ENCODE assay signal across 12 cellular contexts in the genomic region with DNA sequence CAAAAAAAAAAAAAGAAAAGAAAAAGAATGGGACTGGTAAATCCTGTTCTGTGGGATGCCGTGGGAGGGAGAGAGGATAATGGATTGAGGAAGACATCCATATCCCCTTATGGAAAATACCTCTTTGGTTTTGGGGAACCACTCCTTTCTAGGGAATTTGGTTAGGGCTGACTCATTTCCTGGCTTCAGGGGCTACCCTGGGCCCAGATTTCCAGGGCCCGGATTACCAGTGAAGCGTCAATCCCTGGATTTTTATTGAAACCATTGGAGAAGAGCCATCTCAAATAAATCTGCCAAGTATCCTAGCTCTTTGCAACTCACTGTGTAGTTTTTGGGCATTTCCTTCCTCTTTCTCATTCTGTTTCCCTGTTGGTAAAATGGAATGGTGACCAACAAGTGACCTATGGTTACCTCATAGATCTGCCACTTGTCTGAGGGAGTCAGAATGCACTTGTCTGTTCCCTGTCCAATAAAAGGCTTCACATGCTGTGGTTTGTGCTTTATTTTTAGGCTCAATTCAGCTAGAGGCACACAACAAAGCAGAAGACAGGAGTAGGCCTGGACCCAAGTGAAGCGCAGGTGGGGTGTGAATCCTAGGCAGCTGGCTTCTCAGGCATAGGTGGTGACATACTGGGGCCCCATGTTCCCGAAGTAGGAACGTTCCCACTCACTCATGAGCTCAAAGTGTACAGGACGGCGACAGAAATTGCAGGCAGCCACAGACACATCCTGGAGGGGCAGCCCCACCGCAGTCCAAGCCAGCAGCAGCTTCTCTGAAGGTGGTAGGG. TPM values are rescaled to one million over a fixed set of nuclear protein-coding genes. Genes with fewer than 3 reads are reported as not detected.
A peak's percentile ranks its signal among the peaks of the same experiment; 100 is the strongest.
DNase-seq lines count a peak whose midpoint lies in the region; ATAC-seq, FAIRE-seq and TF ChIP-seq lines count a peak whose summit lies in the region.
"Had no signal": no experiment of that assay in that cellular context is flagged by ENCODE, and none has a peak within 500 bp of the region (broad histone marks: within the 10 kb centered on the region; RNA-seq: fewer than 3 reads in every experiment).

No MANE protein-coding gene starts in this region.

- H3K4me1 Mint-ChIP-seq in astrocyte (ENCODE audit: low read depth, unreplicated experiment) = peaks cover 6% of the 10 kb centered on the region

- no peak overlapping the region for H3K4me3 Mint-ChIP-seq in astrocyte (ENCODE audit: unreplicated experiment)
- H3K4me3 Mint-ChIP-seq: central memory CD8-positive, alpha-beta T cell; T-helper 1 cell treated with Interleukin-12 subunit alpha and Interleukin-12 subunit beta and Interleukin-4 antibody, amounts not matched to agents 30 μg/mL and 1 μg/mL, for 36 hours had no signal

- no peak overlapping the region for H3K9ac ChIP-seq in astrocyte (ENCODE audit: low read length)

- no peaks in the 10 kb centered on the region for H3K27me3 Mint-ChIP-seq in astrocyte (ENCODE audit: low read depth, unreplicated experiment)
- H3K27me3 Mint-ChIP-seq: central memory CD8-positive, alpha-beta T cell had no signal

- ATAC-seq in lower lobe of right lung (peak; percentile 36 to 70), GM18861 (IDR thresholded peaks at IDR 0.05; ENCODE audit: unreplicated experiment) (no peak)

- H2AFZ ChIP-seq in astrocyte (ENCODE audit: low read depth, low read length) = no peak overlapping the region

- H3K36me3 ChIP-seq in astrocyte (ENCODE audit: insufficient read depth, low read length) (peaks cover 6% of the 10 kb centered on the region), lower lobe of right lung (peaks cover 11% of the 10 kb centered on the region)

- H3K4me1 ChIP-seq in astrocyte (ENCODE audit: insufficient read depth, low read length) = peaks cover 17% of the 10 kb centered on the region
- H3K4me1 ChIP-seq in lower lobe of right lung = peaks cover 6% of the 10 kb centered on the region
- H3K4me1 ChIP-seq: tibial nerve had no signal

- H3K4me3 ChIP-seq in astrocyte (ENCODE audit: insufficient read depth, low read depth, low read length) (no peak overlapping the region), lower lobe of right lung (no peak overlapping the region)
- H3K4me3 ChIP-seq: tibial nerve had no signal

- H3K9me3 ChIP-seq in astrocyte (ENCODE audit: insufficient read depth, low read depth, low read length) = no peaks in the 10 kb centered on the region
- no peaks in the 10 kb centered on the region for H3K9me3 ChIP-seq in lower lobe of right lung
- H3K9me3 ChIP-seq: tibial nerve had no signal

- intact Hi-C loops in lower lobe of right lung (cut with DNase I) = no loop called here

- peak; percentile 26 for FAIRE-seq in astrocyte (lab: Jason Lieb, UNC)

- H3K36me3 Mint-ChIP-seq in astrocyte (ENCODE audit: low read depth, unreplicated experiment) = peaks cover 10% of the 10 kb centered on the region

- TF ChIP-seq CTCF in astrocyte (IDR thresholded peaks at IDR 0.05; ENCODE audit: insufficient read depth, low read depth, low read length) = no peak
- no peak for TF ChIP-seq CTCF in lower lobe of right lung (IDR thresholded peaks at IDR 0.05)

- H3K4me2 ChIP-seq in astrocyte (ENCODE audit: low read length) = peak overlapping the region; percentile 19

- H3K27me3 ChIP-seq in astrocyte (ENCODE audit: insufficient read depth, low read length) (no peaks in the 10 kb centered on the region), lower lobe of right lung (ENCODE audit: low read depth) (no peaks in the 10 kb centered on the region)
- H3K27me3 ChIP-seq: tibial nerve had no signal

- H3K27ac ChIP-seq in astrocyte (ENCODE audit: low read depth, low read length) (no peak overlapping the region), lower lobe of right lung (no peak overlapping the region)
- H3K27ac ChIP-seq: HL-60 had no signal

- no peaks in the 10 kb centered on the region for H3K9me3 Mint-ChIP-seq in astrocyte (ENCODE audit: unreplicated experiment)
- H3K9me3 Mint-ChIP-seq: central memory CD8-positive, alpha-beta T cell; T-helper 1 cell treated with Interleukin-12 subunit alpha and Interleukin-12 subunit beta and Interleukin-4 antibody, amounts not matched to agents 30 μg/mL and 1 μg/mL, for 36 hours had no signal

- peak; percentile 48 for DNase-seq in CD1c-positive myeloid dendritic cell (ENCODE audit: extremely low spot score)
- DNase-seq in HS-5 (ENCODE audit: low read depth) = peak; percentile 41
- DNase-seq in astrocyte (ENCODE audit: low read depth) = peak; percentile 68
- DNase-seq in lower lobe of right lung = no peak
- no peak for DNase-seq in SHP77 (lab: John Stamatoyannopoulos, UW)
- no peak for DNase-seq in NCI-H446 (lab: John Stamatoyannopoulos, UW)
- DNase-seq in globus pallidus (ENCODE audit: low spot score) = no peak

- H3K27ac Mint-ChIP-seq in astrocyte (ENCODE audit: unreplicated experiment) = peak overlapping the region; percentile 41
- H3K27ac Mint-ChIP-seq: T-helper 1 cell treated with Interleukin-12 subunit alpha and Interleukin-12 subunit beta and Interleukin-4 antibody, amounts not matched to agents 30 μg/mL and 1 μg/mL, for 36 hours had no signal

- H4K20me1 ChIP-seq in astrocyte (ENCODE audit: insufficient read depth, low read length) = peaks cover 3% of the 10 kb centered on the region

- H3K79me2 ChIP-seq in astrocyte (ENCODE audit: insufficient read depth, low read length) = no peaks in the 10 kb centered on the region

RNA-seq across cellular contexts. Expression of a gene that starts 8.6 kb away (rescaled TPM):
- total RNA-seq in astrocyte (14.5 and 15.0 TPM in 2 replicates), lower lobe of right lung (11.7 TPM)

RNA-seq across cellular contexts. Expression of a gene that starts 14.8 kb away (rescaled TPM):
- total RNA-seq in astrocyte (0.34 TPM in 1 of 2 replicates, not detected in the other), lower lobe of right lung (0.27 TPM)

RNA-seq across cellular contexts. Expression of a gene that starts 22.0 kb away (rescaled TPM):
- total RNA-seq in astrocyte (not detected in 2 replicates), lower lobe of right lung (0.89 TPM)

Comparison
In these comparisons a context has a peak if more than half of its experiments do, and no peak if none do; other contexts are left out.
1. DNase-seq: peak in CD1c-positive myeloid dendritic cell (single experiment), HS-5 (single experiment) and astrocyte (single experiment); none in lower lobe of right lung (single experiment), SHP77 (0 of 2), NCI-H446 (0 of 2) and globus pallidus (single experiment).